ENCODE assay signal across 1 cellular context in genomic region chr3:23645533-23646196, GRCh38.
TF ChIP-seq lines count a peak whose summit lies in the region.

No MANE protein-coding gene starts in this region.

TF ChIP-seq in HEK293, 187 proteins besides CTCF, POLR2A, EP300 and RAD21 (continued from another document):
- TF ChIP-seq YY1 (tag by site-specific recombination; IDR thresholded peaks at IDR 0.05): no peak
- no peak for TF ChIP-seq KLF10 (tag by site-specific recombination; IDR thresholded peaks at IDR 0.05)
- no peak for TF ChIP-seq ZNF133 (tag by site-specific recombination; IDR thresholded peaks at IDR 0.05)
- no peak for TF ChIP-seq ZNF654 (tag by site-specific recombination; IDR thresholded peaks at IDR 0.05; ENCODE audit: low read depth)
- no peak for TF ChIP-seq ZNF510 (tag by site-specific recombination; IDR thresholded peaks at IDR 0.05; ENCODE audit: insufficient replicate concordance)
- peak; percentile 94 for TF ChIP-seq ZNF548 (tag by site-specific recombination; IDR thresholded peaks at IDR 0.05)
- TF ChIP-seq ZNF157 (tag by site-specific recombination; IDR thresholded peaks at IDR 0.05): no peak
- no peak for TF ChIP-seq ZNF10 (tag by site-specific recombination; IDR thresholded peaks at IDR 0.05)
- TF ChIP-seq ZNF311 (tag by site-specific recombination; IDR thresholded peaks at IDR 0.05; ENCODE audit: borderline replicate concordance): peak; percentile 48; the same call in 1 of the 2 replicates
